1 cellular context compared by ENCODE assay signal in genomic region chr7:114217026-114217425, GRCh38.
TF ChIP-seq lines count a peak whose summit lies in the region.

No MANE protein-coding gene starts in this region.

TF ChIP-seq in HCT116, 20 proteins besides CTCF, POLR2A, EP300 and RAD21 (continued from another document):
- TF ChIP-seq ZBTB33 (IDR thresholded peaks at IDR 0.05; ENCODE audit: extremely low read depth, insufficient replicate concordance, low read length), result no peak
- TF ChIP-seq YY1 (IDR thresholded peaks at IDR 0.05; ENCODE audit: extremely low read depth, insufficient replicate concordance, low read depth, low read length), result no peak
- TF ChIP-seq FOSL1 (IDR thresholded peaks at IDR 0.05; ENCODE audit: low read depth), result no peak
- TF ChIP-seq SP1 (IDR thresholded peaks at IDR 0.05; ENCODE audit: low read depth), result no peak
- TF ChIP-seq ATF3 (IDR thresholded peaks at IDR 0.05), result no peak
- no peak for TF ChIP-seq ZFX (IDR thresholded peaks at IDR 0.05)
- TF ChIP-seq REST (IDR thresholded peaks at IDR 0.05; ENCODE audit: low read depth), result no peak
- no peak for TF ChIP-seq POLR2AphosphoS5 (IDR thresholded peaks at IDR 0.05; ENCODE audit: low read depth, low read length)
- TF ChIP-seq CEBPB (IDR thresholded peaks at IDR 0.05; ENCODE audit: low read depth), result no peak
- TF ChIP-seq ZNF274 (IDR thresholded peaks at IDR 0.05; ENCODE audit: low read depth, low read length), result no peak
- TF ChIP-seq JUND (IDR thresholded peaks at IDR 0.05), result no peak
- no peak for TF ChIP-seq CBX3 (IDR thresholded peaks at IDR 0.05; ENCODE audit: low read depth)
- no peak for TF ChIP-seq SIN3A (IDR thresholded peaks at IDR 0.05; ENCODE audit: low read depth)
